ENCODE assay signal across 23 cellular contexts in the genomic region with DNA sequence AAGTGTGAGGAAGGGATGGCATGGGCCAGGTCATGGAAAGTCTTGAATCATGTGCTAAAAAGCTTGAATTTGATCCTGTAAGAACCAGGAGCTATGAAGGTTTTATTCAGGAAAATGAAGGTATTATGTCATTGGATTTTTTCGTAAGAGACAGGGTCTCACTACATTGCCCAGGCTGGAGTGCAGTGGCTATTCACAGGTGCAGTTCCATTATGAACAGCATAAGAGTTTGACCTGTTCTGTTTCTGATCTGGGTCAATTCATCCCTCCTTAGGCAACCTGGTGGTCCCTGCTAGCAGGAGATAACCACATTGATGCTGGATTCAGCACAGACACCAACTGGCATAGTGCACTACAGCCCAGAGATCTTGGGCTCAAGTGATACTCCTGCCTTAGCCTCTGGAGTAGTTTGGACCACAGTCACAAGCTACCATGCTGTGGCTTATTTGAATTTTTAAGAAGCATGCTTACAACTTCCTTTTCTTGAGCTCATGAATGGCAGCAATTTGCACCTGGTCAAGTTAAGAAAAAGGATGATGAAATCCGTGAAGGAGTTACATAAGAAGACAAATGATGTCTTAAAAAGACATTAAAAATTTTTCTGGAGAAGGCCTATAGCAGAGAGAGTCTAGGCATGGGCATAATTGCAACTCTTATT.
"Had no signal": no experiment of that assay in that cellular context is flagged by ENCODE, and none has a peak within 500 bp of the region (broad histone marks: within the 10 kb centered on the region; RNA-seq: fewer than 3 reads in every experiment).

No MANE protein-coding gene starts in this region.

- H3K36me3 ChIP-seq: cardiac muscle cell, heart right ventricle, neutrophil, ovary, prostate gland, thyroid gland, upper lobe of right lung, WERI-Rb-1 had no signal

- H3K9me3 ChIP-seq: body of pancreas, heart right ventricle, neutrophil, ovary, prostate gland, thyroid gland, upper lobe of right lung had no signal

- H3K27me3 Mint-ChIP-seq: activated naive CD4-positive, alpha-beta T cell treated with anti-CD3 and anti-CD28 coated beads, Interleukin-2, amount 50 U/mL, for 24 hours; stimulated activated naive CD8-positive, alpha-beta T cell treated with anti-CD3 and anti-CD28 coated beads, Interleukin-15, Interleukin-2, amounts not matched to agents 100 ng/mL and 50 ng/mL, for 24 hours had no signal

- H3K4me3 ChIP-seq: body of pancreas, cardiac muscle cell, heart right ventricle, ovary, prostate gland, thyroid gland, upper lobe of right lung had no signal

- ATAC-seq: body of pancreas, heart right ventricle, upper lobe of right lung had no signal

- H3K36me3 Mint-ChIP-seq: activated naive CD4-positive, alpha-beta T cell treated with anti-CD3 and anti-CD28 coated beads, Interleukin-2, amount 50 U/mL, for 24 hours had no signal

- H3K27ac ChIP-seq: body of pancreas, cardiac muscle cell, epithelial cell of prostate, heart right ventricle, neutrophil, ovary, prostate gland, thyroid gland, upper lobe of right lung, WERI-Rb-1 had no signal

- FAIRE-seq: islet of Langerhans, TTC549 had no signal

- H3K4me3 Mint-ChIP-seq: activated naive CD4-positive, alpha-beta T cell treated with anti-CD3 and anti-CD28 coated beads, Interleukin-2, amount 50 U/mL, for 24 hours; nephron; stimulated activated naive CD8-positive, alpha-beta T cell treated with anti-CD3 and anti-CD28 coated beads, Interleukin-15, Interleukin-2, amounts not matched to agents 100 ng/mL and 50 ng/mL, for 24 hours had no signal

- H3K4me1 ChIP-seq: body of pancreas, heart right ventricle, prostate gland, thyroid gland, upper lobe of right lung had no signal

- H3K27ac Mint-ChIP-seq: activated naive CD4-positive, alpha-beta T cell treated with anti-CD3 and anti-CD28 coated beads, Interleukin-2, amount 50 U/mL, for 24 hours; nephron; stimulated activated naive CD8-positive, alpha-beta T cell treated with anti-CD3 and anti-CD28 coated beads, Interleukin-15, Interleukin-2, amounts not matched to agents 100 ng/mL and 50 ng/mL, for 24 hours had no signal

- DNase-seq: activated CD4-positive, alpha-beta T cell treated with anti-CD3 and anti-CD28 coated beads for 1 hour; activated gamma-delta T cell treated with Interleukin-2 at 50 U/mL for 16 hours; activated T-cell treated with anti-CD3 and anti-CD28 coated beads, Interleukin-2, amount 50 U/mL, for 1 hour; anterior cingulate cortex; body of pancreas; cortex of kidney; heart right ventricle; ovary; stimulated activated CD4-positive, alpha-beta T cell treated with anti-CD3 and anti-CD28 coated beads, Interleukin-12 subunit alpha, Interleukin-12 subunit beta, amount 100 ng/mL, for 4 hours; stimulated activated CD4-positive, alpha-beta T cell treated with anti-CD3 and anti-CD28 coated beads, Interleukin-4, amount 100 ng/mL, for 4 hours; substantia nigra; thyroid gland; upper lobe of right lung; WERI-Rb-1 had no signal

- H3K4me1 Mint-ChIP-seq: activated naive CD4-positive, alpha-beta T cell treated with anti-CD3 and anti-CD28 coated beads, Interleukin-2, amount 50 U/mL, for 24 hours; nephron had no signal

- H3K27me3 ChIP-seq: body of pancreas, cardiac muscle cell, heart right ventricle, neutrophil, ovary, thyroid gland, upper lobe of right lung had no signal

- H3K9me3 Mint-ChIP-seq: activated naive CD4-positive, alpha-beta T cell treated with anti-CD3 and anti-CD28 coated beads, Interleukin-2, amount 50 U/mL, for 24 hours; nephron had no signal
